ENCODE assay signal across 1 cellular context in genomic region chr5:45578270-45578669, GRCh38.
TF ChIP-seq lines count a peak whose summit lies in the region.

No MANE protein-coding gene starts in this region.

TF ChIP-seq in HCT116, 20 proteins besides CTCF, POLR2A, EP300 and RAD21 (continued from another document):
- TF ChIP-seq REST (IDR thresholded peaks at IDR 0.05; ENCODE audit: low read depth) (no peak), ELF1 (IDR thresholded peaks at IDR 0.05; ENCODE audit: borderline replicate concordance, low read depth) (no peak), CBX3 (IDR thresholded peaks at IDR 0.05; ENCODE audit: low read depth) (no peak), ATF3 (IDR thresholded peaks at IDR 0.05) (no peak), CEBPB (IDR thresholded peaks at IDR 0.05; ENCODE audit: low read depth) (no peak), EGR1 (IDR thresholded peaks at IDR 0.05; ENCODE audit: low read depth) (no peak), YY1 (IDR thresholded peaks at IDR 0.05; ENCODE audit: extremely low read depth, insufficient replicate concordance, low read depth, low read length) (no peak), EZH2 (IDR thresholded peaks at IDR 0.05) (no peak), SIN3A (IDR thresholded peaks at IDR 0.05; ENCODE audit: low read depth) (no peak), FOSL1 (IDR thresholded peaks at IDR 0.05; ENCODE audit: low read depth) (no peak), POLR2AphosphoS5 (IDR thresholded peaks at IDR 0.05; ENCODE audit: low read depth, low read length) (no peak), ZBTB33 (IDR thresholded peaks at IDR 0.05; ENCODE audit: extremely low read depth, insufficient replicate concordance, low read length) (no peak), ZFX (IDR thresholded peaks at IDR 0.05) (no peak)
